24 cellular contexts compared by ENCODE assay signal in the genomic region with DNA sequence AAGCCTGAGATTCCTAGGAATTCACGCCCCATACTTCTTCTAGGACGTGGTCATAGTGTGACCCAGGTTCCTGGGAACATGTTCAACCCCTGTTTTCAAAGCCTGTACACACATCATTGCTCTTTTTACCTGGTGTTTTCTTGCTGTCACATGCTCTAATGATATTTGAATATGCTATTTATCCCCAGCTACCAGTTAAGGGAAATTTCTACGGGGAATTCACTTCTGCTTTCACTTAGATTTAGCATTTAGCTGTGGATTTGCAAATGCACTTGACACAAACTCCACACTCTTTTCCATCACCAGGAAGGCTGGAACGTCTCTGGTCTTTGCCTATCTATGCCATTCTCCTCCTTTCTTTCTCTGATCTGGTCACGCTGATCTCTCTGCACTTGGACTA. TPM values are rescaled to one million over a fixed set of nuclear protein-coding genes. Genes with fewer than 3 reads are reported as not detected.
A peak's percentile ranks its signal among the peaks of the same experiment; 100 is the strongest.
DNase-seq lines count a peak whose midpoint lies in the region; ATAC-seq, FAIRE-seq and TF ChIP-seq lines count a peak whose summit lies in the region.
"Had no signal": no experiment of that assay in that cellular context is flagged by ENCODE, and none has a peak within 500 bp of the region (broad histone marks: within the 10 kb centered on the region; RNA-seq: fewer than 3 reads in every experiment).

No MANE protein-coding gene starts in this region.

- in situ Hi-C loops in K562 (cut with MboI): no loop called here

- no peak for TF ChIP-seq RAD21 in K562 (CRISPR knock-in tag; conservative IDR thresholded peaks at IDR 0.05 in 1 of 2, IDR thresholded peaks at IDR 0.05 in 1 of 2)

- ATAC-seq in GM18502 (IDR thresholded peaks at IDR 0.05; ENCODE audit: poor library complexity, unreplicated experiment): peak; percentile 49
- peak; percentile 52 for ATAC-seq in HG02852 (IDR thresholded peaks at IDR 0.05; ENCODE audit: unreplicated experiment)
- no peak for ATAC-seq in K562
- no peak for ATAC-seq in Right ventricle myocardium superior (ENCODE audit: poor library complexity)
- ATAC-seq: heart right ventricle, left colon had no signal

- CTCF ChIA-PET in K562 (lab: Yijun Ruan, JAX; ENCODE audit: low intra/inter-chr PET ratio): no interaction called here

- POLR2A ChIA-PET in K562 (lab: Yijun Ruan, JAX): no interaction called here

- 43% methylated on average over 4 of the region's 5 CpGs for WGBS in K562 (ENCODE audit: insufficient coverage, low coverage, missing lambda C conversion rate)

- H3K79me2 ChIP-seq in K562 (ENCODE audit: control insufficient read depth, insufficient read depth, low read length): no peaks in the 10 kb centered on the region

- no peaks in the 10 kb centered on the region for H3K27me3 ChIP-seq in K562 (ENCODE audit: control insufficient read depth in 2 of 2, insufficient read depth in 2 of 2, low read length in 2 of 2)
- H3K27me3 ChIP-seq: dorsolateral prefrontal cortex, heart right ventricle, MG63, right atrium auricular region, tibial nerve had no signal

- H3K4me1 ChIP-seq in K562 (replicated peaks in 1 of 2; ENCODE audit: control insufficient read depth in 2 of 2, insufficient read depth in 2 of 2, low read length in 2 of 2): peaks cover 0 to under 1% of the 10 kb centered on the region in 2 experiments; a peak in 1 of 5 replicates
- H3K4me1 ChIP-seq: heart right ventricle, right atrium auricular region, tibial nerve had no signal

- H4K20me1 ChIP-seq in K562 (replicated peaks; ENCODE audit: control insufficient read depth, insufficient read depth, low read length): no peaks in the 10 kb centered on the region

- H3K4me3 ChIP-seq in K562: no peak overlapping the region
- H3K4me3 ChIP-seq: dorsolateral prefrontal cortex, heart right ventricle, MG63, right atrium auricular region, tibial nerve had no signal

- no TSS peak for BruUV-seq in K562 (replicated peaks; lab: Mats Ljungman, UMichigan)

- H3K9me1 ChIP-seq in K562 (ENCODE audit: control insufficient read depth, insufficient read depth, low read length): no peaks in the 10 kb centered on the region

- FAIRE-seq in K562 (lab: Jason Lieb, UNC) (no peak), frontal cortex (lab: Jason Lieb, UNC) (no peak)
- FAIRE-seq: astrocyte, TTC549 had no signal

- intact Hi-C loops in K562 (cut with micrococcal nuclease): no loop called here
- intact Hi-C loops in Right ventricle myocardium superior (cut with DNase I): no loop called here

- H3K9ac ChIP-seq in K562 (ENCODE audit: insufficient read depth in 1 of 2, low read depth in 2 of 2, low read length in 2 of 2): no peak overlapping the region

- DNase-seq in GM20000 (ENCODE audit: low spot score) (peak; percentile 10), K562 (ENCODE audit: extremely low read depth in 1 of 4, low spot score in 3 of 4) (no peak), Right ventricle myocardium superior (no peak), NCI-H1092 (lab: John Stamatoyannopoulos, UW) (no peak), frontal cortex (ENCODE audit: low spot score in 2 of 2) (no peak), hepatic stellate cell (ENCODE audit: low spot score) (no peak)
- DNase-seq: activated naive CD4-positive, alpha-beta T cell treated with anti-CD3 and anti-CD28 coated beads, Interleukin-2, amount 50 U/mL, for 16 hours; central memory CD4-positive, alpha-beta T cell; dorsolateral prefrontal cortex; HCEC 1CT; heart right ventricle; left colon; mesendoderm; MG63; NCI-H1417 treated with DMSO at 0.1 percent for 48 hours; NCI-H2171 treated with DMSO at 0.1 percent for 48 hours; stimulated activated CD4-positive, alpha-beta T cell treated with anti-CD3 and anti-CD28 coated beads, Interleukin-4, amount 100 ng/mL, for 24 hours had no signal

- no peak for TF ChIP-seq EP300 in K562 (IDR thresholded peaks at IDR 0.05; ENCODE audit: low read length)

- TF ChIP-seq CTCF in GM20000 (IDR thresholded peaks at IDR 0.05; ENCODE audit: extremely low read depth, missing control alignments) (no peak), K562 (IDR thresholded peaks at IDR 0.05 in 2 of 3, conservative IDR thresholded peaks at IDR 0.05 in 1 of 3; ENCODE audit: insufficient read depth in 2 of 3, low read depth in 1 of 3, low read length in 3 of 3) (no peak)

- no peaks in the 10 kb centered on the region for H3K36me3 ChIP-seq in K562 (ENCODE audit: control insufficient read depth, insufficient read depth, low read length)
- H3K36me3 ChIP-seq: heart right ventricle, MG63, right atrium auricular region, tibial nerve had no signal

- H3K27ac ChIP-seq in K562 (ENCODE audit: extremely low read depth, low read depth, low read length): no peak overlapping the region
- H3K27ac ChIP-seq: dorsolateral prefrontal cortex, heart right ventricle, right atrium auricular region, tibial nerve had no signal

- H3K4me2 ChIP-seq in K562 (ENCODE audit: insufficient read depth, low read length): no peak overlapping the region

- peaks cover 12% of the 10 kb centered on the region for H3K9me3 ChIP-seq in K562 (replicated peaks; ENCODE audit: control insufficient read depth, insufficient read depth, low read depth, low read length)
- H3K9me3 ChIP-seq: MG63, right atrium auricular region, tibial nerve had no signal

- no peak for TF ChIP-seq POLR2A in K562 (conservative IDR thresholded peaks at IDR 0.05)

- H2AFZ ChIP-seq in K562 (ENCODE audit: low read depth, low read length): peak overlapping the region; percentile 52

TF ChIP-seq in K562, 482 proteins besides CTCF, POLR2A, EP300 and RAD21 (continues in another document):
- TF ChIP-seq, protein P1, sequence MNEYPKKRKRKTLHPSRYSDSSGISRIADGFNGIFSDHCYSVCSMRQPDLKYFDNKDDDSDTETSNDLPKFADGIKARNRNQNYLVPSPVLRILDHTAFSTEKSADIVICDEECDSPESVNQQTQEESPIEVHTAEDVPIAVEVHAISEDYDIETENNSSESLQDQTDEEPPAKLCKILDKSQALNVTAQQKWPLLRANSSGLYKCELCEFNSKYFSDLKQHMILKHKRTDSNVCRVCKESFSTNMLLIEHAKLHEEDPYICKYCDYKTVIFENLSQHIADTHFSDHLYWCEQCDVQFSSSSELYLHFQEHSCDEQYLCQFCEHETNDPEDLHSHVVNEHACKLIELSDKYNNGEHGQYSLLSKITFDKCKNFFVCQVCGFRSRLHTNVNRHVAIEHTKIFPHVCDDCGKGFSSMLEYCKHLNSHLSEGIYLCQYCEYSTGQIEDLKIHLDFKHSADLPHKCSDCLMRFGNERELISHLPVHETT (CRISPR knock-in tag; conservative IDR thresholded peaks at IDR 0.05 in 1 of 2, IDR thresholded peaks at IDR 0.05 in 1 of 2): no peak
- TF ChIP-seq, protein P2, sequence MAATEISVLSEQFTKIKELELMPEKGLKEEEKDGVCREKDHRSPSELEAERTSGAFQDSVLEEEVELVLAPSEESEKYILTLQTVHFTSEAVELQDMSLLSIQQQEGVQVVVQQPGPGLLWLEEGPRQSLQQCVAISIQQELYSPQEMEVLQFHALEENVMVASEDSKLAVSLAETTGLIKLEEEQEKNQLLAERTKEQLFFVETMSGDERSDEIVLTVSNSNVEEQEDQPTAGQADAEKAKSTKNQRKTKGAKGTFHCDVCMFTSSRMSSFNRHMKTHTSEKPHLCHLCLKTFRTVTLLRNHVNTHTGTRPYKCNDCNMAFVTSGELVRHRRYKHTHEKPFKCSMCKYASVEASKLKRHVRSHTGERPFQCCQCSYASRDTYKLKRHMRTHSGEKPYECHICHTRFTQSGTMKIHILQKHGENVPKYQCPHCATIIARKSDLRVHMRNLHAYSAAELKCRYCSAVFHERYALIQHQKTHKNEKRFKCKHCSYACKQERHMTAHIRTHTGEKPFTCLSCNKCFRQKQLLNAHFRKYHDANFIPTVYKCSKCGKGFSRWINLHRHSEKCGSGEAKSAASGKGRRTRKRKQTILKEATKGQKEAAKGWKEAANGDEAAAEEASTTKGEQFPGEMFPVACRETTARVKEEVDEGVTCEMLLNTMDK (IDR thresholded peaks at IDR 0.05; ENCODE audit: borderline replicate concordance, insufficient read depth, low read depth, low read length, poor library complexity, severe bottlenecking): no peak
- TF ChIP-seq ELF4 (CRISPR knock-in tag; IDR thresholded peaks at IDR 0.05): no peak
- TF ChIP-seq, protein P3, sequence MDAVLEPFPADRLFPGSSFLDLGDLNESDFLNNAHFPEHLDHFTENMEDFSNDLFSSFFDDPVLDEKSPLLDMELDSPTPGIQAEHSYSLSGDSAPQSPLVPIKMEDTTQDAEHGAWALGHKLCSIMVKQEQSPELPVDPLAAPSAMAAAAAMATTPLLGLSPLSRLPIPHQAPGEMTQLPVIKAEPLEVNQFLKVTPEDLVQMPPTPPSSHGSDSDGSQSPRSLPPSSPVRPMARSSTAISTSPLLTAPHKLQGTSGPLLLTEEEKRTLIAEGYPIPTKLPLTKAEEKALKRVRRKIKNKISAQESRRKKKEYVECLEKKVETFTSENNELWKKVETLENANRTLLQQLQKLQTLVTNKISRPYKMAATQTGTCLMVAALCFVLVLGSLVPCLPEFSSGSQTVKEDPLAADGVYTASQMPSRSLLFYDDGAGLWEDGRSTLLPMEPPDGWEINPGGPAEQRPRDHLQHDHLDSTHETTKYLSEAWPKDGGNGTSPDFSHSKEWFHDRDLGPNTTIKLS (IDR thresholded peaks at IDR 0.05; ENCODE audit: borderline replicate concordance, low read depth): no peak
- TF ChIP-seq DNMT1 (IDR thresholded peaks at IDR 0.05): no peak
- no peak for TF ChIP-seq ZNF143 (CRISPR knock-in tag; IDR thresholded peaks at IDR 0.05)
- no peak for TF ChIP-seq ZNF140 (CRISPR knock-in tag; IDR thresholded peaks at IDR 0.05)
- TF ChIP-seq ZNF217 (CRISPR knock-in tag; IDR thresholded peaks at IDR 0.05): no peak
- no peak for TF ChIP-seq RFX1 (IDR thresholded peaks at IDR 0.05)

RNA-seq across cellular contexts. Expression of a gene that starts 11.3 kb away (rescaled TPM):
- total RNA-seq in K562 (2011; cell fraction: chromatin; rRNA removed; ENCODE audit: low replicate concordance): 35.2 and 136 TPM in 2 replicates
- total RNA-seq in K562 (2011; cell fraction: nucleolus; rRNA removed): 20.5 and 30.3 TPM in 2 replicates
- total RNA-seq in K562 (2011; cell fraction: nucleoplasm; rRNA removed): 46.3 and 72.5 TPM in 2 replicates
- 96.8 and 106 TPM in 2 replicates for total RNA-seq in K562 (2014; rRNA removed)
- total RNA-seq in K562 (2014; rRNA removed; fragmentation: Illumina TruSeq; extraction: Trizol): 201 and 218 TPM in 2 replicates
- total RNA-seq in K562 (2015; rRNA removed; fragmentation: Illumina TruSeq; extraction: Trizol): 143 and 159 TPM in 2 replicates
- 101 and 118 TPM in 2 replicates for total RNA-seq in K562 (2021)
- 135 and 151 TPM in 2 replicates for polyA plus RNA-seq in K562 (2011; rRNA removed)
- 22.7 and 52.5 TPM in 2 replicates for polyA plus RNA-seq in K562 (2011; cell fraction: cytosol; rRNA removed)
- polyA plus RNA-seq in K562 (2011; cell fraction: nucleus; rRNA removed): 48.6 and 89.9 TPM in 2 replicates
- 101 and 117 TPM in 2 replicates for polyA plus RNA-seq in K562 (2012)
- polyA plus RNA-seq in K562 (2014; fragmentation: Illumina TruSeq; extraction: Trizol): 172 and 209 TPM in 2 replicates
- polyA plus RNA-seq in K562 (2014; fragmentation: Nextera tagmentation; extraction: Ambion mirVana): 100 to 1,000 TPM; 184 to 223 TPM
- 129 and 135 TPM in 2 replicates for polyA plus RNA-seq in K562 (2014; rRNA removed)
- 95.4 and 142 TPM in 2 replicates for polyA minus RNA-seq in K562 (2011; rRNA and poly(A)+ RNA removed)
- polyA minus RNA-seq in K562 (2011; cell fraction: cytosol; rRNA and poly(A)+ RNA removed): 33.6 and 37.9 TPM in 2 replicates
- polyA minus RNA-seq in K562 (2011; cell fraction: nucleus; rRNA and poly(A)+ RNA removed): 39.7 and 92.0 TPM in 2 replicates
- 1.3 TPM for total RNA-seq in Right ventricle myocardium superior
- total RNA-seq in frontal cortex: 3.3 TPM
- total RNA-seq: osteocyte had no signal

Comparison
In these comparisons a context has a peak if more than half of its experiments do, and no peak if none do; other contexts are left out.
1. ATAC-seq: peak in GM18502 (single experiment) and HG02852 (single experiment); none in K562 (single experiment) and Right ventricle myocardium superior (single experiment).